In the genomic region with DNA sequence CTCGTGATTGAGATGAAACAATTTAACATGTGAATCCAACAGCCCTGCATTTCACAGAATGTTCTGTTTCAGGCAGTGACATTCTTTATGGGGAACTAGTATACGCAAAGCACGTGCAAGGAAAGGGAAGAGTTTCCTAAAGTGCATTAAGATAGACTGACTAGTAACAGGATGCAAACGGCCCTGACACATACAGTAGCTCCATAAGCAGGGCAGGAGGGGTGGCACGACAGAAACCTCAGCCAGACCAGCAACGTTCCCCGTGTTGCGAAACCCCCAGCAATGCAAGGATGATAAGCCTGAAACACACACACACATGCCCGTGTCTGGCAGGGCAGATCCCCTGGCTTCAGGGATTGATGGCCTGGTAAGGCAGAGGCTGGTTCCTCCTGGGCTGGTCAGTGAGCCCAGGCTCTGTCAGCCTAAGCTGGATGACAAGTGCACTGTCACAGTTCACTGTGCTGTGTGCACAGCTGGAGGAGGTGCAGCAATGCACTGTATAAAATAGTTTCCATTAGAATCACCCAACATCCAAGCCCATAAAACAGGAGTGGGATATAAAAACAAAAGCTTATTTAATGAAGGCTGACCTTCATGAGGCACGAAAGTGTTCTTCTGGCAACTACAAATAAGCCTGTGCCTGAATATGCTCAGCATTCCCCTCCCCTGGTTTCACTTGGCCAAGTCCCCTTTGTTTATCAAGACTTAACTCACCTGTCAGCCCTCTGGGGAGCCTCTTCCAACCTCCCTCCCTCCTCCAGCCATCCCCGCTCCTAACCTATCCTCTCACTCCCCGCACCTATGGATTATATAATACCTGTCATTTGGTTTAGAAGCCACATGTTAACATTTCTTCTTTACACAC, we compare ENCODE assay signal across 8 cellular contexts.
DNase-seq lines count a peak whose midpoint lies in the region; ATAC-seq and TF ChIP-seq lines count a peak whose summit lies in the region.

No MANE protein-coding gene starts in this region.

- ATAC-seq in natural killer cell treated with Interleukin-12 subunit alpha and Interleukin-12 subunit beta and Interleukin-15 and Interleukin-18, amount 100 ng/mL, for 72 hours: peak in 1 of 2 donors; percentile 36
- no peak for ATAC-seq in HG02973 (IDR thresholded peaks at IDR 0.05; ENCODE audit: unreplicated experiment)

- intact Hi-C loops in dorsolateral prefrontal cortex (cut with DNase I): no loop called here

- H3K27me3 Mint-ChIP-seq in natural killer cell treated with Interleukin-12 subunit alpha and Interleukin-12 subunit beta and Interleukin-15 and Interleukin-18, amount 100 ng/mL, for 72 hours: no peaks in the 10 kb centered on the region

- peaks cover 63 to 68% of the 10 kb centered on the region in 2 donors for H3K4me1 Mint-ChIP-seq in natural killer cell treated with Interleukin-12 subunit alpha and Interleukin-12 subunit beta and Interleukin-15 and Interleukin-18, amount 100 ng/mL, for 72 hours (ENCODE audit: low read depth in 2 of 2)

- H3K27ac Mint-ChIP-seq in natural killer cell treated with Interleukin-12 subunit alpha and Interleukin-12 subunit beta and Interleukin-15 and Interleukin-18, amount 100 ng/mL, for 72 hours: peak overlapping the region; percentile 78 to 90

- DNase-seq in Caki2 (ENCODE audit: low read depth) (peak; percentile 48), NCI-H460 (ENCODE audit: extremely low read depth, low read depth) (peak; percentile 97), dermis microvascular lymphatic vessel endothelial cell (ENCODE audit: low read depth in 2 of 2) (peak; percentile 54 to 65), NCI-H2107 treated with DMSO at 0.1 percent for 48 hours (lab: John Stamatoyannopoulos, UW; ENCODE audit: unreplicated experiment) (no peak), 8988T (no peak), dorsolateral prefrontal cortex (no peak)
- DNase-seq in natural killer cell treated with Interleukin-12 subunit alpha and Interleukin-12 subunit beta and Interleukin-15 and Interleukin-18, amount 100 ng/mL, for 72 hours (ENCODE audit: low spot score): no peak

- no peak overlapping the region for H3K4me3 ChIP-seq in dorsolateral prefrontal cortex

- no peak for TF ChIP-seq CTCF in dorsolateral prefrontal cortex (IDR thresholded peaks at IDR 0.05 in 54 of 56, conservative IDR thresholded peaks at IDR 0.05 in 2 of 56; ENCODE audit: low read depth in 1 of 56, partially characterized antibody in 56 of 56)

- in situ Hi-C loops in Caki2 (cut with HindIII; ENCODE audit: low pct_unique_long_range_greater_than_20kb, low sequenced_read_pairs): no loop called here

- no peaks in the 10 kb centered on the region for H3K27me3 ChIP-seq in dorsolateral prefrontal cortex

- no peak overlapping the region for H3K27ac ChIP-seq in dorsolateral prefrontal cortex

- H3K9me3 Mint-ChIP-seq in natural killer cell treated with Interleukin-12 subunit alpha and Interleukin-12 subunit beta and Interleukin-15 and Interleukin-18, amount 100 ng/mL, for 72 hours: no peaks in the 10 kb centered on the region

- H3K36me3 Mint-ChIP-seq in natural killer cell treated with Interleukin-12 subunit alpha and Interleukin-12 subunit beta and Interleukin-15 and Interleukin-18, amount 100 ng/mL, for 72 hours: no peaks in the 10 kb centered on the region

- H3K4me3 Mint-ChIP-seq in natural killer cell treated with Interleukin-12 subunit alpha and Interleukin-12 subunit beta and Interleukin-15 and Interleukin-18, amount 100 ng/mL, for 72 hours: peak overlapping the region; percentile 71

Comparison
In these comparisons a context has a peak if more than half of its experiments do, and no peak if none do; other contexts are left out.
1. DNase-seq: peak in Caki2 (single experiment), NCI-H460 (single experiment) and dermis microvascular lymphatic vessel endothelial cell (2 of 2); none in natural killer cell treated with Interleukin-12 subunit alpha and Interleukin-12 subunit beta and Interleukin-15 and Interleukin-18, amount 100 ng/mL, for 72 hours (single experiment), NCI-H2107 treated with DMSO at 0.1 percent for 48 hours (single experiment), 8988T (single experiment) and dorsolateral prefrontal cortex (0 of 10).